In genomic region chr9:125460883-125461475, GRCh38 we compare ENCODE assay signal across 16 cellular contexts.
DNase-seq lines count a peak whose midpoint lies in the region; ATAC-seq and TF ChIP-seq lines count a peak whose summit lies in the region.
"Had no signal": no experiment of that assay in that cellular context is flagged by ENCODE, and none has a peak within 500 bp of the region (broad histone marks: within the 10 kb centered on the region; RNA-seq: fewer than 3 reads in every experiment).

No MANE protein-coding gene starts in this region.

- H3K36me3 Mint-ChIP-seq in activated T-helper 1 cell treated with anti-CD3 and anti-CD28 coated beads, Interleukin-12 subunit alpha, Interleukin-12 subunit beta, Interleukin-2, Interleukin-4 antibody, amounts not matched to agents 30 ng/mL and 10 ng/mL and 1 ng/mL, durations not matched to agents 14 hours and 24 hours and 36 hours (ENCODE audit: low read depth) = peaks cover 16% of the 10 kb centered on the region

- no peaks in the 10 kb centered on the region for H3K4me1 Mint-ChIP-seq in activated T-helper 1 cell treated with anti-CD3 and anti-CD28 coated beads, Interleukin-12 subunit alpha, Interleukin-12 subunit beta, Interleukin-2, Interleukin-4 antibody, amounts not matched to agents 30 ng/mL and 10 ng/mL and 1 ng/mL, durations not matched to agents 14 hours and 24 hours and 36 hours (ENCODE audit: low read depth)

- intact Hi-C loops in sciatic nerve (cut with DNase I) = no loop called here
- intact Hi-C loops in activated T-helper 1 cell treated with anti-CD3 and anti-CD28 coated beads, Interleukin-12 subunit alpha, Interleukin-12 subunit beta, Interleukin-2, Interleukin-4 antibody, amounts not matched to agents 30 ng/mL and 10 ng/mL and 1 ng/mL, durations not matched to agents 14 hours and 24 hours and 36 hours (cut with micrococcal nuclease) = no loop called here

- peak; percentile 78 for ATAC-seq in sciatic nerve
- ATAC-seq: foreskin keratinocyte; stimulated activated naive CD8-positive, alpha-beta T cell treated with anti-CD3 and anti-CD28 coated beads, Interleukin-15, Interleukin-2, amounts not matched to agents 100 U/mL and 50 U/mL, for 24 hours had no signal

- no peak for TF ChIP-seq CTCF in foreskin fibroblast (IDR thresholded peaks at IDR 0.05; ENCODE audit: low read depth, low read length)

- no peak overlapping the region for H3K27ac Mint-ChIP-seq in activated T-helper 1 cell treated with anti-CD3 and anti-CD28 coated beads, Interleukin-12 subunit alpha, Interleukin-12 subunit beta, Interleukin-2, Interleukin-4 antibody, amounts not matched to agents 30 ng/mL and 10 ng/mL and 1 ng/mL, durations not matched to agents 14 hours and 24 hours and 36 hours

- no peak overlapping the region for H3K4me3 Mint-ChIP-seq in activated T-helper 1 cell treated with anti-CD3 and anti-CD28 coated beads, Interleukin-12 subunit alpha, Interleukin-12 subunit beta, Interleukin-2, Interleukin-4 antibody, amounts not matched to agents 30 ng/mL and 10 ng/mL and 1 ng/mL, durations not matched to agents 14 hours and 24 hours and 36 hours

- peaks cover 15% of the 10 kb centered on the region for H3K9me3 Mint-ChIP-seq in activated T-helper 1 cell treated with anti-CD3 and anti-CD28 coated beads, Interleukin-12 subunit alpha, Interleukin-12 subunit beta, Interleukin-2, Interleukin-4 antibody, amounts not matched to agents 30 ng/mL and 10 ng/mL and 1 ng/mL, durations not matched to agents 14 hours and 24 hours and 36 hours

- no peaks in the 10 kb centered on the region for H3K27me3 Mint-ChIP-seq in activated T-helper 1 cell treated with anti-CD3 and anti-CD28 coated beads, Interleukin-12 subunit alpha, Interleukin-12 subunit beta, Interleukin-2, Interleukin-4 antibody, amounts not matched to agents 30 ng/mL and 10 ng/mL and 1 ng/mL, durations not matched to agents 14 hours and 24 hours and 36 hours (ENCODE audit: insufficient read depth)

- DNase-seq in GM04503 (ENCODE audit: low read depth) (peak; percentile 34), foreskin fibroblast (peak; percentile 39 to 48), sciatic nerve (ENCODE audit: low spot score) (no peak), GM03348 (ENCODE audit: low spot score) (no peak), NCI-H2029 (lab: John Stamatoyannopoulos, UW) (no peak)
- DNase-seq in activated T-helper 1 cell treated with anti-CD3 and anti-CD28 coated beads, Interleukin-12 subunit alpha, Interleukin-12 subunit beta, Interleukin-2, Interleukin-4 antibody, amounts not matched to agents 30 ng/mL and 10 ng/mL and 1 ng/mL, durations not matched to agents 14 hours and 24 hours and 36 hours (ENCODE audit: low spot score) = no peak
- DNase-seq: activated CD4-positive, alpha-beta T cell treated with anti-CD3 and anti-CD28 coated beads, Interleukin-2, amount 50 U/mL, for 48 hours; activated gamma-delta T cell; foreskin keratinocyte; kidney glomerular epithelial cell; NCI-H2081; occipital lobe; stimulated activated CD4-positive, alpha-beta T cell treated with anti-CD3 and anti-CD28 coated beads, Interleukin-2, amount 100 ng/mL, for 48 hours; stimulated activated naive CD8-positive, alpha-beta T cell treated with anti-CD3 and anti-CD28 coated beads, Interleukin-15, Interleukin-2, amounts not matched to agents 100 U/mL and 50 U/mL, for 24 hours had no signal

- H3K4me3 ChIP-seq in foreskin fibroblast (ENCODE audit: low read depth in 1 of 2, low read length in 2 of 2) = no peak overlapping the region
- H3K4me3 ChIP-seq: coronary artery had no signal

TF ChIP-seq in PFSK-1, 5 proteins besides CTCF, POLR2A, EP300 and RAD21:
- TF ChIP-seq REST (IDR thresholded peaks at IDR 0.05; ENCODE audit: insufficient read depth in 1 of 2, low read depth in 2 of 2, low read length in 2 of 2) = no peak
- TF ChIP-seq TAF1 (IDR thresholded peaks at IDR 0.05; ENCODE audit: borderline replicate concordance, insufficient read depth, low read length) = no peak
- TF ChIP-seq FOXP2 (optimal IDR thresholded peaks at IDR 0.05; ENCODE audit: borderline replicate concordance, extremely low read depth, extremely low read length, insufficient read depth) = peak; percentile 40

Comparison
In these comparisons a context has a peak if more than half of its experiments do, and no peak if none do; other contexts are left out.
1. DNase-seq: peak in GM04503 (single experiment) and foreskin fibroblast (2 of 2); none in sciatic nerve (single experiment), GM03348 (single experiment), activated T-helper 1 cell treated with anti-CD3 and anti-CD28 coated beads, Interleukin-12 subunit alpha, Interleukin-12 subunit beta, Interleukin-2, Interleukin-4 antibody, amounts not matched to agents 30 ng/mL and 10 ng/mL and 1 ng/mL, durations not matched to agents 14 hours and 24 hours and 36 hours (single experiment) and NCI-H2029 (single experiment).